Comparison of ENCODE assay signal across 16 cellular contexts in genomic region chr22:28115426-28115825, GRCh38.
DNase-seq lines count a peak whose midpoint lies in the region; ATAC-seq and TF ChIP-seq lines count a peak whose summit lies in the region.
"Had no signal": no experiment of that assay in that cellular context is flagged by ENCODE, and none has a peak within 500 bp of the region (broad histone marks: within the 10 kb centered on the region; RNA-seq: fewer than 3 reads in every experiment).

No MANE protein-coding gene starts in this region.

- POLR2A ChIA-PET in SK-N-SH (lab: Yijun Ruan, JAX) (no interaction called here), GM10248 (lab: Yijun Ruan, JAX) (no interaction called here)

- no peak overlapping the region for H3K9ac ChIP-seq in SK-N-SH
- H3K9ac ChIP-seq in mesenchymal stem cell (ENCODE audit: low read length), result no peak overlapping the region

- DNase-seq in SK-N-SH (no peak), ascending aorta (ENCODE audit: low spot score in 2 of 2) (no peak), mesenchymal stem cell (no peak), GM10248 (ENCODE audit: extremely low spot score) (no peak), OCI-M2 (lab: John Stamatoyannopoulos, UW; ENCODE audit: unreplicated experiment) (no peak), foreskin melanocyte (no peak), inferior parietal cortex (ENCODE audit: extremely low spot score) (no peak)
- DNase-seq: 8988T; CD8-positive, alpha-beta T cell; NCI-H1417 treated with DMSO at 0.1 percent for 48 hours; NCI-H1930; NCI-H2171 had no signal

- TF ChIP-seq RAD21 in SK-N-SH (IDR thresholded peaks at IDR 0.05; ENCODE audit: low read length), result no peak

- H3K36me3 ChIP-seq in SK-N-SH (replicated peaks in 1 of 2; ENCODE audit: control insufficient read depth in 1 of 2, insufficient read depth in 2 of 2, low read length in 1 of 2) (no peaks in the 10 kb centered on the region), ascending aorta (no peaks in the 10 kb centered on the region), mesenchymal stem cell (ENCODE audit: control insufficient read depth in 1 of 2, insufficient read depth in 2 of 2, low read depth in 1 of 2, low read length in 2 of 2) (no peaks in the 10 kb centered on the region)
- H3K36me3 ChIP-seq: HAP-1 had no signal

- peaks cover 5% of the 10 kb centered on the region for H3K79me1 ChIP-seq in mesenchymal stem cell (replicated peaks; ENCODE audit: low read length, poor library complexity, severe bottlenecking)

- WGBS in SK-N-SH (ENCODE audit: low lambda C conversion rate), result 88% methylated on average over 4 of the region's 4 CpGs
- WGBS in mesenchymal stem cell, result no CpG with 5 or more reads among the region's 4 CpGs

- no peak overlapping the region for H2BK12ac ChIP-seq in mesenchymal stem cell (ENCODE audit: low read length in 2 of 2)

- no peak overlapping the region for H2BK5ac ChIP-seq in mesenchymal stem cell (ENCODE audit: low read depth, low read length, poor library complexity, severe bottlenecking)

- no peak overlapping the region for H4K91ac ChIP-seq in mesenchymal stem cell (ENCODE audit: low read length)

- ATAC-seq in SK-N-SH treated with all-trans-retinoic acid at 6 μM for 48 hours, result no peak
- ATAC-seq: CD8-positive, alpha-beta T cell; Right ventricle myocardium inferior had no signal

- H3K4me2 ChIP-seq in SK-N-SH (no peak overlapping the region), mesenchymal stem cell (ENCODE audit: low read length, poor library complexity, severe bottlenecking) (no peak overlapping the region)

- H3K27me3 ChIP-seq in SK-N-SH (ENCODE audit: insufficient read depth), result no peaks in the 10 kb centered on the region
- H3K27me3 ChIP-seq in ascending aorta, result no peaks in the 10 kb centered on the region
- H3K27me3 ChIP-seq in mesenchymal stem cell (ENCODE audit: control insufficient read depth in 1 of 2, insufficient read depth in 1 of 2, low read length in 2 of 2), result no peaks in the 10 kb centered on the region

- peak overlapping the region; percentile 2 to 77; a peak in 3 of 4 replicates for H3K27ac ChIP-seq in SK-N-SH (ENCODE audit: low read depth in 2 of 2, low read length in 1 of 2)
- peak overlapping the region; percentile 78 to 81 for H3K27ac ChIP-seq in ascending aorta
- H3K27ac ChIP-seq in mesenchymal stem cell (ENCODE audit: low read length, poor library complexity, severe bottlenecking), result peak overlapping the region; percentile 85
- H3K27ac ChIP-seq: SK-N-MC had no signal

- H2AFZ ChIP-seq in SK-N-SH (ENCODE audit: low read depth) (no peak overlapping the region), mesenchymal stem cell (ENCODE audit: low read depth, low read length) (no peak overlapping the region)

- CTCF ChIA-PET in SK-N-SH (lab: Yijun Ruan, JAX) (interaction anchor here (1.0 to 1.5 kb wide), 3 partner anchors 36 to 95 kb away, joined by 3 read pairs; no protein-coding TSS in a partner anchor), GM10248 (lab: Yijun Ruan, JAX) (interaction anchor here (3.5 to 4.1 kb wide), 2 partner anchors 9 to 13 kb away, joined by 21 to 23 read pairs; no protein-coding TSS in a partner anchor)

- no peaks in the 10 kb centered on the region for H3K79me2 ChIP-seq in SK-N-SH (ENCODE audit: insufficient read depth)

- peaks cover 26% of the 10 kb centered on the region for H3F3A ChIP-seq in SK-N-SH (replicated peaks; ENCODE audit: insufficient read depth)

- H3K4ac ChIP-seq in mesenchymal stem cell (ENCODE audit: low read depth in 1 of 2, low read length in 2 of 2), result no peak overlapping the region

- H4K8ac ChIP-seq in mesenchymal stem cell (ENCODE audit: low read length), result no peak overlapping the region

- H3K4me3 ChIP-seq in SK-N-SH (ENCODE audit: low read depth in 2 of 2, low read length in 1 of 2), result no peak overlapping the region
- H3K4me3 ChIP-seq in ascending aorta, result no peak overlapping the region
- no peak overlapping the region for H3K4me3 ChIP-seq in mesenchymal stem cell (ENCODE audit: insufficient read depth in 1 of 2, low read depth in 1 of 2, low read length in 2 of 2)
- H3K4me3 ChIP-seq: HAP-1, SK-N-MC had no signal

- intact Hi-C loops in ascending aorta (cut with DNase I), result no loop called here

- no peaks in the 10 kb centered on the region for H4K20me1 ChIP-seq in SK-N-SH (ENCODE audit: insufficient read depth)

- no peak overlapping the region for H3K18ac ChIP-seq in mesenchymal stem cell (ENCODE audit: low read depth in 1 of 2, low read length in 2 of 2)

- peak overlapping the region; percentile 80 for H2AK5ac ChIP-seq in mesenchymal stem cell (ENCODE audit: low read length, severe bottlenecking)

- TF ChIP-seq CTCF in SK-N-SH (IDR thresholded peaks at IDR 0.05), result no peak
- TF ChIP-seq CTCF in ascending aorta (IDR thresholded peaks at IDR 0.05), result no peak
- no peak for TF ChIP-seq CTCF in GM10248 (IDR thresholded peaks at IDR 0.05; ENCODE audit: control extremely low read depth, extremely low read depth, low read depth, missing control alignments)

- H3K4me1 ChIP-seq in SK-N-SH (ENCODE audit: control insufficient read depth in 1 of 2, insufficient read depth in 2 of 2, low read depth in 1 of 2, low read length in 1 of 2), result peaks cover 25 to 33% of the 10 kb centered on the region in 2 experiments
- peaks cover 0 to 36% of the 10 kb centered on the region in 2 donors for H3K4me1 ChIP-seq in ascending aorta
- peaks cover 11% of the 10 kb centered on the region for H3K4me1 ChIP-seq in mesenchymal stem cell (ENCODE audit: control insufficient read depth, insufficient read depth, low read depth, low read length)

- TF ChIP-seq EP300 in SK-N-SH (IDR thresholded peaks at IDR 0.05; ENCODE audit: borderline replicate concordance in 1 of 2, low read depth in 1 of 2, low read length in 1 of 2), result no peak

- no peaks in the 10 kb centered on the region for H3K9me3 ChIP-seq in SK-N-SH
- H3K9me3 ChIP-seq in ascending aorta, result no peaks in the 10 kb centered on the region
- no peaks in the 10 kb centered on the region for H3K9me3 ChIP-seq in mesenchymal stem cell (ENCODE audit: control insufficient read depth, low read length)
- H3K9me3 ChIP-seq: HAP-1 had no signal

- H3K23ac ChIP-seq in mesenchymal stem cell (ENCODE audit: low read length in 2 of 2), result no peak overlapping the region

- no peak overlapping the region for H2BK15ac ChIP-seq in mesenchymal stem cell (ENCODE audit: low read depth, poor library complexity, severe bottlenecking)

- H3K9me2 ChIP-seq in SK-N-SH, result no peaks in the 10 kb centered on the region

- H3K14ac ChIP-seq in mesenchymal stem cell (ENCODE audit: low read length in 2 of 2), result no peak overlapping the region

- no peak overlapping the region for H2BK120ac ChIP-seq in mesenchymal stem cell (ENCODE audit: low read depth, low read length)

TF ChIP-seq in SK-N-SH, 30 proteins besides CTCF, POLR2A, EP300 and RAD21 (continues in another document):
- TF ChIP-seq ZBTB33 (IDR thresholded peaks at IDR 0.05; ENCODE audit: borderline replicate concordance, low read depth), result no peak
- TF ChIP-seq ELF1 (IDR thresholded peaks at IDR 0.05), result no peak
- no peak for TF ChIP-seq MXI1 (IDR thresholded peaks at IDR 0.05; ENCODE audit: low read depth, low read length)
- TF ChIP-seq RCOR1 (IDR thresholded peaks at IDR 0.05; ENCODE audit: low read length), result no peak
- TF ChIP-seq TEAD4 (IDR thresholded peaks at IDR 0.05; ENCODE audit: borderline replicate concordance, insufficient read depth), result no peak
- TF ChIP-seq POLR2AphosphoS5 (IDR thresholded peaks at IDR 0.05; ENCODE audit: low read depth, low read length), result no peak
- TF ChIP-seq YY1 (IDR thresholded peaks at IDR 0.05; ENCODE audit: low read depth), result no peak
- no peak for TF ChIP-seq EZH2phosphoT487 (IDR thresholded peaks at IDR 0.05; ENCODE audit: borderline replicate concordance, low read depth)

TF ChIP-seq in SK-N-SH treated with all-trans-retinoic acid at 6 μM for 48 hours, 23 proteins besides CTCF, POLR2A, EP300 and RAD21 (continues in another document):
- no peak for TF ChIP-seq ARNTL (CRISPR knock-in tag; IDR thresholded peaks at IDR 0.05; ENCODE audit: borderline replicate concordance, low read depth)
- no peak for TF ChIP-seq CREB5 (CRISPR knock-in tag; IDR thresholded peaks at IDR 0.05; ENCODE audit: low read depth)
- no peak for TF ChIP-seq GLIS3 (CRISPR knock-in tag; IDR thresholded peaks at IDR 0.05)
- no peak for TF ChIP-seq PPARA (CRISPR knock-in tag; IDR thresholded peaks at IDR 0.05; ENCODE audit: borderline replicate concordance)
- no peak for TF ChIP-seq CSDC2 (CRISPR knock-in tag; IDR thresholded peaks at IDR 0.05)
- no peak for TF ChIP-seq PATZ1 (CRISPR knock-in tag; IDR thresholded peaks at IDR 0.05; ENCODE audit: borderline replicate concordance)
- no peak for TF ChIP-seq BACH2 (CRISPR knock-in tag; IDR thresholded peaks at IDR 0.05; ENCODE audit: borderline replicate concordance)
- TF ChIP-seq ESRRG (CRISPR knock-in tag; IDR thresholded peaks at IDR 0.05), result no peak
